13 cellular contexts compared by ENCODE assay signal in genomic region chr15:44340410-44340809, GRCh38. TPM values are rescaled to one million over a fixed set of nuclear protein-coding genes. Genes with fewer than 3 reads are reported as not detected.
DNase-seq lines count a peak whose midpoint lies in the region; ATAC-seq and TF ChIP-seq lines count a peak whose summit lies in the region.
"Had no signal": no experiment of that assay in that cellular context is flagged by ENCODE, and none has a peak within 500 bp of the region (broad histone marks: within the 10 kb centered on the region; RNA-seq: fewer than 3 reads in every experiment).

No MANE protein-coding gene starts in this region.

- no peak for ATAC-seq in naive thymus-derived CD4-positive, alpha-beta T cell

- no peaks in the 10 kb centered on the region for H3K9me3 Mint-ChIP-seq in naive thymus-derived CD4-positive, alpha-beta T cell
- no peaks in the 10 kb centered on the region for H3K9me3 Mint-ChIP-seq in type B pancreatic cell
- H3K9me3 Mint-ChIP-seq: activated naive CD8-positive, alpha-beta T cell treated with anti-CD3 and anti-CD28 coated beads, Interleukin-2, amount 10 ng/mL, durations not matched to agents 7 days and 5 days had no signal

- H3K27me3 Mint-ChIP-seq in naive thymus-derived CD4-positive, alpha-beta T cell = no peaks in the 10 kb centered on the region
- H3K27me3 Mint-ChIP-seq in type B pancreatic cell = no peaks in the 10 kb centered on the region
- H3K27me3 Mint-ChIP-seq: activated naive CD8-positive, alpha-beta T cell treated with anti-CD3 and anti-CD28 coated beads, Interleukin-2, amount 10 ng/mL, durations not matched to agents 7 days and 5 days had no signal

- H3K27me3 ChIP-seq in A673 (replicated peaks; ENCODE audit: insufficient read depth, low read depth, low read length, poor library complexity) = no peaks in the 10 kb centered on the region
- H3K27me3 ChIP-seq in ascending aorta = no peaks in the 10 kb centered on the region
- no peaks in the 10 kb centered on the region for H3K27me3 ChIP-seq in kidney epithelial cell (ENCODE audit: control insufficient read depth, insufficient read depth, low read length)
- no peaks in the 10 kb centered on the region for H3K27me3 ChIP-seq in naive thymus-derived CD4-positive, alpha-beta T cell (ENCODE audit: control insufficient read depth in 2 of 2, insufficient read depth in 2 of 2, low read length in 2 of 2)

- no peaks in the 10 kb centered on the region for H3K4me1 Mint-ChIP-seq in naive thymus-derived CD4-positive, alpha-beta T cell
- H3K4me1 Mint-ChIP-seq in type B pancreatic cell (ENCODE audit: unreplicated experiment) = no peaks in the 10 kb centered on the region
- H3K4me1 Mint-ChIP-seq: activated naive CD8-positive, alpha-beta T cell treated with anti-CD3 and anti-CD28 coated beads, Interleukin-2, amount 10 ng/mL, durations not matched to agents 7 days and 5 days had no signal

- H3K9me3 ChIP-seq in A673 (ENCODE audit: low read depth, low read length, poor library complexity, severe bottlenecking) = no peaks in the 10 kb centered on the region
- H3K9me3 ChIP-seq in ascending aorta = no peaks in the 10 kb centered on the region
- no peaks in the 10 kb centered on the region for H3K9me3 ChIP-seq in naive thymus-derived CD4-positive, alpha-beta T cell (ENCODE audit: control insufficient read depth in 2 of 3, low read length in 3 of 3)

- H3K4me1 ChIP-seq in A673 (ENCODE audit: insufficient read depth, low read length, poor library complexity, severe bottlenecking) (peaks cover 9% of the 10 kb centered on the region), ascending aorta (peaks cover 0 to 3% of the 10 kb centered on the region in 2 donors)
- H3K4me1 ChIP-seq in naive thymus-derived CD4-positive, alpha-beta T cell (ENCODE audit: control insufficient read depth in 2 of 2, insufficient read depth in 2 of 2, low read length in 2 of 2) = no peaks in the 10 kb centered on the region

- peaks cover 0 to 30% (median 19%) of the 10 kb centered on the region in 5 donors for H3K36me3 Mint-ChIP-seq in naive thymus-derived CD4-positive, alpha-beta T cell
- H3K36me3 Mint-ChIP-seq in type B pancreatic cell = peaks cover 8% of the 10 kb centered on the region

- DNase-seq in A673 (ENCODE audit: low spot score) (peak; percentile 79), HCEC 1CT (peak; percentile 88), ascending aorta (ENCODE audit: low spot score in 2 of 2) (no peak), kidney epithelial cell (ENCODE audit: low read depth) (peak; percentile 38), NCI-H524 treated with DMSO at 0.1 percent for 48 hours (lab: John Stamatoyannopoulos, UW) (no peak), NCI-H146 treated with DMSO at 0.1 percent for 48 hours (lab: John Stamatoyannopoulos, UW; ENCODE audit: unreplicated experiment) (no peak), type B pancreatic cell (ENCODE audit: extremely low spot score, unreplicated experiment) (no peak)
- no peak for DNase-seq in naive thymus-derived CD4-positive, alpha-beta T cell
- DNase-seq: activated CD4-positive, alpha-beta T cell treated with anti-CD3 and anti-CD28 coated beads, Interleukin-2, amount 50 U/mL, for 4 hours; activated naive CD8-positive, alpha-beta T cell treated with anti-CD3 and anti-CD28 coated beads, Interleukin-2, amount 10 ng/mL, durations not matched to agents 7 days and 5 days; C1 segment of cervical spinal cord; NCI-H1694 treated with DMSO at 0.1 percent for 48 hours; stimulated activated naive CD4-positive, alpha-beta T cell had no signal

- CTCF ChIA-PET in A673 (lab: Charles Lee) = no interaction called here
- CTCF ChIA-PET in naive thymus-derived CD4-positive, alpha-beta T cell (lab: Charles Lee) = no interaction called here

- no peak overlapping the region for H3K27ac ChIP-seq in A673 (ENCODE audit: low read depth, low read length, poor library complexity, severe bottlenecking)
- H3K27ac ChIP-seq in ascending aorta = peak overlapping the region; percentile 27 to 72
- H3K27ac ChIP-seq in naive thymus-derived CD4-positive, alpha-beta T cell (ENCODE audit: low read depth, low read length) = no peak overlapping the region

- no peaks in the 10 kb centered on the region for H3K36me3 ChIP-seq in A673 (ENCODE audit: insufficient read depth, low read length, poor library complexity, severe bottlenecking)
- H3K36me3 ChIP-seq in ascending aorta = peaks cover 0 to 7% of the 10 kb centered on the region in 2 donors
- no peaks in the 10 kb centered on the region for H3K36me3 ChIP-seq in kidney epithelial cell (ENCODE audit: control insufficient read depth, insufficient read depth, low read length)
- no peaks in the 10 kb centered on the region for H3K36me3 ChIP-seq in naive thymus-derived CD4-positive, alpha-beta T cell (ENCODE audit: control insufficient read depth in 2 of 3, insufficient read depth in 3 of 3, low read length in 3 of 3)

- intact Hi-C loops in A673 (cut with micrococcal nuclease; ENCODE audit: unreplicated experiment) (no loop called here), ascending aorta (cut with DNase I) (no loop called here)
- intact Hi-C loops in naive thymus-derived CD4-positive, alpha-beta T cell (cut with micrococcal nuclease) = no loop called here

- no TSS peak for BruUV-seq in A673 (replicated peaks; lab: Mats Ljungman, UMichigan)

- no peak overlapping the region for H3K4me3 Mint-ChIP-seq in naive thymus-derived CD4-positive, alpha-beta T cell
- H3K4me3 Mint-ChIP-seq in type B pancreatic cell = no peak overlapping the region
- H3K4me3 Mint-ChIP-seq: activated naive CD8-positive, alpha-beta T cell treated with anti-CD3 and anti-CD28 coated beads, Interleukin-2, amount 10 ng/mL, durations not matched to agents 7 days and 5 days had no signal

- TF ChIP-seq CTCF in A673 (conservative IDR thresholded peaks at IDR 0.05; ENCODE audit: low read depth, low read length) (no peak), ascending aorta (IDR thresholded peaks at IDR 0.05) (no peak), kidney epithelial cell (IDR thresholded peaks at IDR 0.05; ENCODE audit: insufficient read depth, low read length, poor library complexity, severe bottlenecking) (no peak), type B pancreatic cell (conservative IDR thresholded peaks at IDR 0.05) (no peak)

- H3K4me3 ChIP-seq in A673 (ENCODE audit: low read depth, low read length, poor library complexity, severe bottlenecking) (no peak overlapping the region), ascending aorta (no peak overlapping the region), kidney epithelial cell (ENCODE audit: low read depth, low read length) (no peak overlapping the region)
- no peak overlapping the region for H3K4me3 ChIP-seq in naive thymus-derived CD4-positive, alpha-beta T cell (ENCODE audit: low read length)

- POLR2A ChIA-PET in A673 (lab: Charles Lee; ENCODE audit: low non-redundant PET) = interaction anchor here (0.7 kb wide), 1 partner anchor 10 kb away, joined by 3 read pairs; no protein-coding TSS in a partner anchor
- POLR2A ChIA-PET in naive thymus-derived CD4-positive, alpha-beta T cell (lab: Charles Lee) = no interaction called here

- H3K27ac Mint-ChIP-seq in naive thymus-derived CD4-positive, alpha-beta T cell = no peak overlapping the region
- H3K27ac Mint-ChIP-seq in type B pancreatic cell = no peak overlapping the region
- H3K27ac Mint-ChIP-seq: activated naive CD8-positive, alpha-beta T cell treated with anti-CD3 and anti-CD28 coated beads, Interleukin-2, amount 10 ng/mL, durations not matched to agents 7 days and 5 days had no signal

RNA-seq across cellular contexts. Expression of gene GOLM2, which starts 51.9 kb away (rescaled TPM):
- total RNA-seq in A673 (2021) (57.4 and 62.2 TPM in 2 replicates), ascending aorta (79.7 TPM), kidney epithelial cell (70.0 and 72.2 TPM in 2 replicates), type B pancreatic cell (ENCODE audit: low replicate concordance) (65.1 and 68.1 TPM in 2 replicates)
- total RNA-seq in naive thymus-derived CD4-positive, alpha-beta T cell = 10 to 100 TPM; 39.7 to 56.7 (median 48.9) TPM
- polyA plus RNA-seq in naive thymus-derived CD4-positive, alpha-beta T cell = 10 to 100 TPM; 40.3 to 41.0 TPM

Comparison
In these comparisons a context has a peak if more than half of its experiments do, and no peak if none do; other contexts are left out.
1. DNase-seq: peak in A673 (single experiment), HCEC 1CT (single experiment) and kidney epithelial cell (single experiment); none in ascending aorta (0 of 2), naive thymus-derived CD4-positive, alpha-beta T cell (0 of 9), NCI-H524 treated with DMSO at 0.1 percent for 48 hours (single experiment), NCI-H146 treated with DMSO at 0.1 percent for 48 hours (single experiment) and type B pancreatic cell (single experiment).
2. H3K27ac ChIP-seq: peak in ascending aorta (2 of 2); none in A673 (single experiment) and naive thymus-derived CD4-positive, alpha-beta T cell (single experiment).